ENCODE assay signal across 1 cellular context in the genomic region with DNA sequence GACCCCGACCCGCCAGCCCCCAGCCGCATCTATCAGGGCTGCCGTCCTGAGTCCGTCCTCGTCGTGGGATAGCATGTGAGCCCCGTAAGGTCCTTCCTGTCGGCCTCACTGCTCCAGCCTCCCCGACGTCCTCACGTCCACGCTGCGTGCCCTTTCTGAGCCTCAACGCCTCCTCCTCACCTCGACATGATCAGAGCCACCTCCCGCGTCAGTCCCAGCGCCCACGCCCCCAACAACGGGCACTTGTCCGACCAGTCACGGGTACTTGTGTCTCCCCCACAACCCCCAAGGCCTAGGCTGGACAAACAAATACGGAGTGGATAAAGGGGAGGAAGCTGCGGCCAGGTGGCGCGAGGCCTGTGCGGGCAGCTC.
TF ChIP-seq lines count a peak whose summit lies in the region.

No MANE protein-coding gene starts in this region.

TF ChIP-seq in endothelial cell of umbilical vein, 7 proteins besides CTCF, POLR2A, EP300 and RAD21:
- no peak for TF ChIP-seq MYC (IDR thresholded peaks at IDR 0.05; ENCODE audit: low read depth, low read length)
- TF ChIP-seq, protein P1, sequence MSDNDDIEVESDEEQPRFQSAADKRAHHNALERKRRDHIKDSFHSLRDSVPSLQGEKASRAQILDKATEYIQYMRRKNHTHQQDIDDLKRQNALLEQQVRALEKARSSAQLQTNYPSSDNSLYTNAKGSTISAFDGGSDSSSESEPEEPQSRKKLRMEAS (IDR thresholded peaks at IDR 0.05; ENCODE audit: insufficient read depth, insufficient read length), result peak; percentile 46
